1 cellular context compared by ENCODE assay signal in the genomic region with DNA sequence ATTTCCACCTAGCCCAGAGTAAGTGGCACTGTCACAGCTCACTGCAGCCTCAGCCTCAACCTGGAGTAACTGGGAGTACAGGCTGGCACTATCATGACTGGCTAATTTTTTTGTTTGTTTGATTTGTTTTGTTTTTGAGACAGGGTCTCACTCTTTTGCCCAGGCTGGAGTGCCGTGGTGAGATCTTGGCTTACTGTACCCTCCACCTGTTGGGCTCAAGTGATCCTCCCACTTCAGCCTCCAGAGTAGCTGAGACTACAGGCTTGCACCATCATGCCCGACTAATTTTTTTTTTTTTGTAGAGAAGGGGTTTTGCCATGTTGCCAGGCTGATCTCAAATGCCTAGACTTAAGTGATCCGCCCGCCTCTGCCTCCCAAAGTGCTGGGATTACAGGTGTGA.
TF ChIP-seq lines count a peak whose summit lies in the region.

No MANE protein-coding gene starts in this region.

TF ChIP-seq in GM23338, 12 proteins besides CTCF, POLR2A, EP300 and RAD21 (continued from another document):
- TF ChIP-seq, protein P1, sequence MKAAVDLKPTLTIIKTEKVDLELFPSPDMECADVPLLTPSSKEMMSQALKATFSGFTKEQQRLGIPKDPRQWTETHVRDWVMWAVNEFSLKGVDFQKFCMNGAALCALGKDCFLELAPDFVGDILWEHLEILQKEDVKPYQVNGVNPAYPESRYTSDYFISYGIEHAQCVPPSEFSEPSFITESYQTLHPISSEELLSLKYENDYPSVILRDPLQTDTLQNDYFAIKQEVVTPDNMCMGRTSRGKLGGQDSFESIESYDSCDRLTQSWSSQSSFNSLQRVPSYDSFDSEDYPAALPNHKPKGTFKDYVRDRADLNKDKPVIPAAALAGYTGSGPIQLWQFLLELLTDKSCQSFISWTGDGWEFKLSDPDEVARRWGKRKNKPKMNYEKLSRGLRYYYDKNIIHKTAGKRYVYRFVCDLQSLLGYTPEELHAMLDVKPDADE (IDR thresholded peaks at IDR 0.05), result no peak
- TF ChIP-seq, protein P2, sequence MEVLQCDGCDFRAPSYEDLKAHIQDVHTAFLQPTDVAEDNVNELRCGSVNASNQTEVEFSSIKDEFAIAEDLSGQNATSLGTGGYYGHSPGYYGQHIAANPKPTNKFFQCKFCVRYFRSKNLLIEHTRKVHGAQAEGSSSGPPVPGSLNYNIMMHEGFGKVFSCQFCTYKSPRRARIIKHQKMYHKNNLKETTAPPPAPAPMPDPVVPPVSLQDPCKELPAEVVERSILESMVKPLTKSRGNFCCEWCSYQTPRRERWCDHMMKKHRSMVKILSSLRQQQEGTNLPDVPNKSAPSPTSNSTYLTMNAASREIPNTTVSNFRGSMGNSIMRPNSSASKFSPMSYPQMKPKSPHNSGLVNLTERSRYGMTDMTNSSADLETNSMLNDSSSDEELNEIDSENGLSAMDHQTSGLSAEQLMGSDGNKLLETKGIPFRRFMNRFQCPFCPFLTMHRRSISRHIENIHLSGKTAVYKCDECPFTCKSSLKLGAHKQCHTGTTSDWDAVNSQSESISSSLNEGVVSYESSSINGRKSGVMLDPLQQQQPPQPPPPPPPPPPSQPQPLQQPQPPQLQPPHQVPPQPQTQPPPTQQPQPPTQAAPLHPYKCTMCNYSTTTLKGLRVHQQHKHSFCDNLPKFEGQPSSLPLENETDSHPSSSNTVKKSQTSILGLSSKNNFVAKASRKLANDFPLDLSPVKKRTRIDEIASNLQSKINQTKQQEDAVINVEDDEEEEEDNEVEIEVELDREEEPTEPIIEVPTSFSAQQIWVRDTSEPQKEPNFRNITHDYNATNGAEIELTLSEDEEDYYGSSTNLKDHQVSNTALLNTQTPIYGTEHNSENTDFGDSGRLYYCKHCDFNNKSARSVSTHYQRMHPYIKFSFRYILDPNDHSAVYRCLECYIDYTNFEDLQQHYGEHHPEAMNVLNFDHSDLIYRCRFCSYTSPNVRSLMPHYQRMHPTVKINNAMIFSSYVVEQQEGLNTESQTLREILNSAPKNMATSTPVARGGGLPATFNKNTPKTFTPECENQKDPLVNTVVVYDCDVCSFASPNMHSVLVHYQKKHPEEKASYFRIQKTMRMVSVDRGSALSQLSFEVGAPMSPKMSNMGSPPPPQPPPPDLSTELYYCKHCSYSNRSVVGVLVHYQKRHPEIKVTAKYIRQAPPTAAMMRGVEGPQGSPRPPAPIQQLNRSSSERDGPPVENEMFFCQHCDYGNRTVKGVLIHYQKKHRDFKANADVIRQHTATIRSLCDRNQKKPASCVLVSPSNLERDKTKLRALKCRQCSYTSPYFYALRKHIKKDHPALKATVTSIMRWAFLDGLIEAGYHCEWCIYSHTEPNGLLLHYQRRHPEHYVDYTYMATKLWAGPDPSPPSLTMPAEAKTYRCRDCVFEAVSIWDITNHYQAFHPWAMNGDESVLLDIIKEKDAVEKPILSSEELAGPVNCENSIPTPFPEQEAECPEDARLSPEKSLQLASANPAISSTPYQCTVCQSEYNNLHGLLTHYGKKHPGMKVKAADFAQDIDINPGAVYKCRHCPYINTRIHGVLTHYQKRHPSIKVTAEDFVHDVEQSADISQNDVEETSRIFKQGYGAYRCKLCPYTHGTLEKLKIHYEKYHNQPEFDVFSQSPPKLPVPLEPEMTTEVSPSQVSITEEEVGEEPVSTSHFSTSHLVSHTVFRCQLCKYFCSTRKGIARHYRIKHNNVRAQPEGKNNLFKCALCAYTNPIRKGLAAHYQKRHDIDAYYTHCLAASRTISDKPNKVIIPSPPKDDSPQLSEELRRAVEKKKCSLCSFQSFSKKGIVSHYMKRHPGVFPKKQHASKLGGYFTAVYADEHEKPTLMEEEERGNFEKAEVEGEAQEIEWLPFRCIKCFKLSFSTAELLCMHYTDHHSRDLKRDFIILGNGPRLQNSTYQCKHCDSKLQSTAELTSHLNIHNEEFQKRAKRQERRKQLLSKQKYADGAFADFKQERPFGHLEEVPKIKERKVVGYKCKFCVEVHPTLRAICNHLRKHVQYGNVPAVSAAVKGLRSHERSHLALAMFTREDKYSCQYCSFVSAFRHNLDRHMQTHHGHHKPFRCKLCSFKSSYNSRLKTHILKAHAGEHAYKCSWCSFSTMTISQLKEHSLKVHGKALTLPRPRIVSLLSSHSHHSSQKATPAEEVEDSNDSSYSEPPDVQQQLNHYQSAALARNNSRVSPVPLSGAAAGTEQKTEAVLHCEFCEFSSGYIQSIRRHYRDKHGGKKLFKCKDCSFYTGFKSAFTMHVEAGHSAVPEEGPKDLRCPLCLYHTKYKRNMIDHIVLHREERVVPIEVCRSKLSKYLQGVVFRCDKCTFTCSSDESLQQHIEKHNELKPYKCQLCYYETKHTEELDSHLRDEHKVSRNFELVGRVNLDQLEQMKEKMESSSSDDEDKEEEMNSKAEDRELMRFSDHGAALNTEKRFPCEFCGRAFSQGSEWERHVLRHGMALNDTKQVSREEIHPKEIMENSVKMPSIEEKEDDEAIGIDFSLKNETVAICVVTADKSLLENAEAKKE (CRISPR knock-in tag; IDR thresholded peaks at IDR 0.05), result no peak
